In genomic region chr22:28341001-28341400, GRCh38 we compare ENCODE assay signal across 21 cellular contexts.
DNase-seq lines count a peak whose midpoint lies in the region; TF ChIP-seq lines count a peak whose summit lies in the region.
"Had no signal": no experiment of that assay in that cellular context is flagged by ENCODE, and none has a peak within 500 bp of the region (broad histone marks: within the 10 kb centered on the region; RNA-seq: fewer than 3 reads in every experiment).

No MANE protein-coding gene starts in this region.

- TF ChIP-seq CTCF in AG09319 (IDR thresholded peaks at IDR 0.05; ENCODE audit: low read depth, low read length) (no peak), foreskin fibroblast (IDR thresholded peaks at IDR 0.05; ENCODE audit: low read depth, low read length) (no peak), H9 (conservative IDR thresholded peaks at IDR 0.05) (no peak)

- peak; percentile 5 for DNase-seq in AG09319 (ENCODE audit: extremely low read depth, low read depth)
- peak; percentile 25 for DNase-seq in HS-5 (ENCODE audit: low read depth)
- peak; percentile 53 for DNase-seq in adipocyte (ENCODE audit: low read depth)
- peak; percentile 12 to 42 for DNase-seq in foreskin fibroblast
- no peak for DNase-seq in COLO668 (lab: John Stamatoyannopoulos, UW; ENCODE audit: unreplicated experiment)
- no peak for DNase-seq in DMS79 (lab: John Stamatoyannopoulos, UW)
- DNase-seq in DMS79 treated with DMSO at 0.1 percent for 48 hours (lab: John Stamatoyannopoulos, UW): no peak
- no peak for DNase-seq in H9
- DNase-seq: ACHN; activated CD4-positive, alpha-beta T cell treated with anti-CD3 and anti-CD28 coated beads, Interleukin-2, amount 50 U/mL, for 4 hours; activated naive CD8-positive, alpha-beta T cell treated with anti-CD3 and anti-CD28 coated beads, Interleukin-2, amount 10 ng/mL, durations not matched to agents 7 days and 5 days; activated T-cell treated with anti-CD3 and anti-CD28 coated beads, Interleukin-2, amount 50 U/mL, for 24 hours; caudate nucleus; esophagus squamous epithelium; KBM-7; left colon; NCI-H1092 treated with DMSO at 0.1 percent for 48 hours; NCI-H748 treated with DMSO at 0.1 percent for 48 hours; uterus had no signal

- H3K4me2 ChIP-seq in H9 (ENCODE audit: insufficient read depth, insufficient read length, low read length): no peak overlapping the region

- H3K27me3 Mint-ChIP-seq in H9 (ENCODE audit: low read depth): peaks cover 5% of the 10 kb centered on the region; the same call in 1 of the 2 replicates

- no peaks in the 10 kb centered on the region for H4K20me1 ChIP-seq in H9 (ENCODE audit: control insufficient read depth, insufficient read depth, insufficient read length)

- no peak overlapping the region for H3K4me3 Mint-ChIP-seq in H9
- H3K4me3 Mint-ChIP-seq: activated naive CD8-positive, alpha-beta T cell treated with anti-CD3 and anti-CD28 coated beads, Interleukin-2, amount 10 ng/mL, durations not matched to agents 7 days and 5 days; activated T-cell treated with anti-CD3 and anti-CD28 coated beads, Interleukin-2, amount 50 U/mL, for 24 hours had no signal

- peaks cover 6% of the 10 kb centered on the region in 2 experiments for H3K4me1 Mint-ChIP-seq in H9
- H3K4me1 Mint-ChIP-seq: activated naive CD8-positive, alpha-beta T cell treated with anti-CD3 and anti-CD28 coated beads, Interleukin-2, amount 10 ng/mL, durations not matched to agents 7 days and 5 days had no signal

- H3K4me1 ChIP-seq in adipocyte (ENCODE audit: control insufficient read depth, insufficient read depth, low read length) (peaks cover 23% of the 10 kb centered on the region), H9 (ENCODE audit: insufficient read depth, low read length) (no peaks in the 10 kb centered on the region)

- H3K9me3 ChIP-seq in adipocyte (ENCODE audit: control insufficient read depth, low read length): no peaks in the 10 kb centered on the region
- no peaks in the 10 kb centered on the region for H3K9me3 ChIP-seq in H9 (ENCODE audit: control insufficient read depth, low read depth, low read length)
- H3K9me3 ChIP-seq: esophagus squamous epithelium, neutrophil, right atrium auricular region, uterus had no signal

- H3K4me3 ChIP-seq in adipocyte (ENCODE audit: low read length): no peak overlapping the region
- no peak overlapping the region for H3K4me3 ChIP-seq in foreskin fibroblast (ENCODE audit: low read depth in 1 of 2, low read length in 2 of 2)
- H3K4me3 ChIP-seq: esophagus squamous epithelium, right atrium auricular region, uterus had no signal

- no peaks in the 10 kb centered on the region for H3K79me1 ChIP-seq in H9 (ENCODE audit: insufficient read depth, low read depth, low read length, poor library complexity, severe bottlenecking)

- no peak overlapping the region for H3K18ac ChIP-seq in H9 (ENCODE audit: insufficient read length, low read depth, low read length)

- H2AK5ac ChIP-seq in H9 (ENCODE audit: insufficient read length, low read length): no peak overlapping the region

- H2BK15ac ChIP-seq in H9 (ENCODE audit: low read depth, low read length): no peak overlapping the region

- H2BK120ac ChIP-seq in H9 (ENCODE audit: low read depth, low read length, poor library complexity, severe bottlenecking): no peak overlapping the region

- H3K36me3 Mint-ChIP-seq in H9 (ENCODE audit: insufficient read depth in 1 of 3, low read depth in 3 of 3): peaks cover 15 to 25% (median 18%) of the 10 kb centered on the region in 3 experiments

- no peak overlapping the region for H2BK20ac ChIP-seq in H9 (ENCODE audit: low read depth, low read length, poor library complexity, severe bottlenecking)

- H3K9me3 Mint-ChIP-seq in H9: peaks cover 21 to 25% of the 10 kb centered on the region in 2 experiments
- H3K9me3 Mint-ChIP-seq: activated T-cell treated with anti-CD3 and anti-CD28 coated beads, Interleukin-2, amount 50 U/mL, for 24 hours had no signal

- no peaks in the 10 kb centered on the region for H3K79me2 ChIP-seq in H9 (ENCODE audit: insufficient read depth, low read length)

- H3K23ac ChIP-seq in H9 (ENCODE audit: insufficient read length, low read depth, low read length): no peak overlapping the region

- H2BK5ac ChIP-seq in H9 (ENCODE audit: insufficient read length, low read length): no peak overlapping the region

- no peak overlapping the region for H3K27ac ChIP-seq in H9 (ENCODE audit: insufficient read length, low read depth, low read length)
- H3K27ac ChIP-seq: esophagus squamous epithelium, neutrophil, right atrium auricular region, uterus had no signal

- H4K8ac ChIP-seq in H9 (replicated peaks; ENCODE audit: insufficient read length, low read depth, low read length): no peak overlapping the region

- H3K14ac ChIP-seq in H9 (ENCODE audit: insufficient read depth, low read length): no peak overlapping the region

- no peaks in the 10 kb centered on the region for H3K36me3 ChIP-seq in adipocyte (ENCODE audit: control insufficient read depth, insufficient read depth, low read length, severe bottlenecking)
- H3K36me3 ChIP-seq: esophagus squamous epithelium, neutrophil, right atrium auricular region, uterus had no signal

- no peak overlapping the region for H3T11ph ChIP-seq in H9 (ENCODE audit: low read length)

- H3K27ac Mint-ChIP-seq in H9: no peak overlapping the region
- H3K27ac Mint-ChIP-seq: activated naive CD8-positive, alpha-beta T cell treated with anti-CD3 and anti-CD28 coated beads, Interleukin-2, amount 10 ng/mL, durations not matched to agents 7 days and 5 days; activated T-cell treated with anti-CD3 and anti-CD28 coated beads, Interleukin-2, amount 50 U/mL, for 24 hours had no signal

- H3K9ac ChIP-seq in adipocyte (ENCODE audit: low read length): no peak overlapping the region
- H3K9ac ChIP-seq in H9 (ENCODE audit: extremely low read depth, insufficient read length, low read length): no peak overlapping the region

- no peak overlapping the region for H4K91ac ChIP-seq in H9 (ENCODE audit: insufficient read length, low read depth, low read length)

- H3K23me2 ChIP-seq in H9 (ENCODE audit: insufficient read length, low read depth, low read length, poor library complexity, severe bottlenecking): no peaks in the 10 kb centered on the region

- H2AFZ ChIP-seq in H9 (ENCODE audit: low read length): no peak overlapping the region

- H2BK12ac ChIP-seq in H9 (ENCODE audit: insufficient read length, low read depth, low read length): no peak overlapping the region

- H3K27me3 ChIP-seq in adipocyte (replicated peaks; ENCODE audit: control insufficient read depth, insufficient read depth, low read length) (no peaks in the 10 kb centered on the region), H9 (ENCODE audit: insufficient read depth, low read length) (no peaks in the 10 kb centered on the region)
- H3K27me3 ChIP-seq: esophagus squamous epithelium, neutrophil, right atrium auricular region, uterus had no signal

- no peak overlapping the region for H3K4ac ChIP-seq in H9 (ENCODE audit: low read depth, low read length)

- H4K5ac ChIP-seq in H9 (ENCODE audit: insufficient read length, low read depth, low read length): no peak overlapping the region

- H3K56ac ChIP-seq in H9 (ENCODE audit: insufficient read length, low read depth, low read length): no peak overlapping the region

Comparison
In these comparisons a context has a peak if more than half of its experiments do, and no peak if none do; other contexts are left out.
1. DNase-seq: peak in AG09319 (single experiment), HS-5 (single experiment), adipocyte (single experiment) and foreskin fibroblast (2 of 2); none in COLO668 (single experiment), DMS79 (single experiment), DMS79 treated with DMSO at 0.1 percent for 48 hours (single experiment) and H9 (single experiment).